ENCODE assay signal across 12 cellular contexts in genomic region chr10:14608381-14609001, GRCh38.
A peak's percentile ranks its signal among the peaks of the same experiment; 100 is the strongest.
DNase-seq lines count a peak whose midpoint lies in the region; ATAC-seq and TF ChIP-seq lines count a peak whose summit lies in the region.
"Had no signal": no experiment of that assay in that cellular context is flagged by ENCODE, and none has a peak within 500 bp of the region (broad histone marks: within the 10 kb centered on the region; RNA-seq: fewer than 3 reads in every experiment).

No MANE protein-coding gene starts in this region.

- no peak for TF ChIP-seq CTCF in MM.1S (IDR thresholded peaks at IDR 0.05; ENCODE audit: low read length)
- TF ChIP-seq CTCF in endodermal cell (conservative IDR thresholded peaks at IDR 0.05), result no peak

- H3K9ac ChIP-seq in MM.1S (ENCODE audit: low read length) (no peak overlapping the region), endodermal cell (ENCODE audit: extremely low read depth, low read length, poor library complexity, severe bottlenecking) (no peak overlapping the region)
- H3K9ac ChIP-seq: parathyroid adenoma had no signal

- no peak overlapping the region for H3K4me3 Mint-ChIP-seq in endodermal cell

- H3K79me2 ChIP-seq in MM.1S (ENCODE audit: low read length), result peaks cover 2% of the 10 kb centered on the region
- H3K79me2 ChIP-seq: parathyroid adenoma had no signal

- H3K27ac ChIP-seq in MM.1S (ENCODE audit: low read length) (no peak overlapping the region), endodermal cell (ENCODE audit: low read depth, low read length) (no peak overlapping the region)
- H3K27ac ChIP-seq: parathyroid adenoma had no signal

- 84 to 94% methylated on average over 4 of the region's 4 CpGs for WGBS in endodermal cell (ENCODE audit: insufficient coverage in 1 of 2, insufficient read length in 1 of 2), 2 experiments

- no peaks in the 10 kb centered on the region for H4K20me1 ChIP-seq in MM.1S (ENCODE audit: insufficient read depth, low read length)

- no peaks in the 10 kb centered on the region for H3F3A ChIP-seq in MM.1S (ENCODE audit: insufficient read depth, low read length)

- no peak overlapping the region for H3K27ac Mint-ChIP-seq in endodermal cell

- H3K4me1 ChIP-seq in MM.1S (ENCODE audit: low read length) (peaks cover 8% of the 10 kb centered on the region), endodermal cell (ENCODE audit: control insufficient read depth, insufficient read depth, low read length) (peaks cover 9% of the 10 kb centered on the region)
- H3K4me1 ChIP-seq: HAP-1 had no signal

- no peak overlapping the region for H3K4me2 ChIP-seq in MM.1S (ENCODE audit: low read depth, low read length)

- H3K4me3 ChIP-seq in MM.1S (ENCODE audit: low read length) (no peak overlapping the region), endodermal cell (ENCODE audit: low read length) (no peak overlapping the region)
- H3K4me3 ChIP-seq: HAP-1 had no signal

- H3K27me3 ChIP-seq in MM.1S (replicated peaks; ENCODE audit: insufficient read depth, low read length), result 0 out of 2 replicates have a peak, but pooled peaks cover 4% of the 10 kb centered on the region
- H3K27me3 ChIP-seq in endodermal cell (ENCODE audit: control insufficient read depth, insufficient read depth, low read length, poor library complexity, severe bottlenecking), result peaks cover 5% of the 10 kb centered on the region

- H3K27me3 Mint-ChIP-seq in endodermal cell (ENCODE audit: insufficient read depth), result peaks cover 22% of the 10 kb centered on the region

- H3K9me3 Mint-ChIP-seq in endodermal cell, result no peaks in the 10 kb centered on the region

- H2AFZ ChIP-seq in MM.1S (ENCODE audit: low read length), result no peak overlapping the region
- H2AFZ ChIP-seq: parathyroid adenoma had no signal

- H3K36me3 Mint-ChIP-seq in endodermal cell (ENCODE audit: low read depth), result no peaks in the 10 kb centered on the region

- peaks cover 7% of the 10 kb centered on the region for H3K4me1 Mint-ChIP-seq in endodermal cell

- peak; percentile 74 for DNase-seq in GDM1 (lab: John Stamatoyannopoulos, UW)
- peak; percentile 6 for DNase-seq in MM.1S
- peak; percentile 55 for DNase-seq in germinal center (ENCODE audit: low spot score)
- no peak for DNase-seq in islet precursor cell
- no peak for DNase-seq in endodermal cell
- DNase-seq: Caco-2, NCI-H2029 had no signal

- ATAC-seq in GM21515 (IDR thresholded peaks at IDR 0.05; ENCODE audit: unreplicated experiment) (peak; percentile 36), HG03565 (IDR thresholded peaks at IDR 0.05; ENCODE audit: unreplicated experiment) (no peak), GM19035 (IDR thresholded peaks at IDR 0.05; ENCODE audit: unreplicated experiment) (no peak)

- no peaks in the 10 kb centered on the region for H3K36me3 ChIP-seq in MM.1S (replicated peaks; ENCODE audit: insufficient read depth, low read length)
- no peaks in the 10 kb centered on the region for H3K36me3 ChIP-seq in endodermal cell (ENCODE audit: control insufficient read depth, insufficient read depth, low read length)
- H3K36me3 ChIP-seq: HAP-1 had no signal

- H3K9me3 ChIP-seq in MM.1S (replicated peaks; ENCODE audit: insufficient read depth, low read length), result no peaks in the 10 kb centered on the region
- H3K9me3 ChIP-seq in endodermal cell (ENCODE audit: control insufficient read depth, low read length), result no peaks in the 10 kb centered on the region
- H3K9me3 ChIP-seq: Caco-2, HAP-1 had no signal

- no peaks in the 10 kb centered on the region for H3K9me2 ChIP-seq in MM.1S (replicated peaks; ENCODE audit: insufficient read depth, low read length)

Comparison
In these comparisons a context has a peak if more than half of its experiments do, and no peak if none do; other contexts are left out.
1. DNase-seq: peak in GDM1 (single experiment), MM.1S (single experiment) and germinal center (single experiment); none in islet precursor cell (single experiment) and endodermal cell (single experiment).